In the genomic region with DNA sequence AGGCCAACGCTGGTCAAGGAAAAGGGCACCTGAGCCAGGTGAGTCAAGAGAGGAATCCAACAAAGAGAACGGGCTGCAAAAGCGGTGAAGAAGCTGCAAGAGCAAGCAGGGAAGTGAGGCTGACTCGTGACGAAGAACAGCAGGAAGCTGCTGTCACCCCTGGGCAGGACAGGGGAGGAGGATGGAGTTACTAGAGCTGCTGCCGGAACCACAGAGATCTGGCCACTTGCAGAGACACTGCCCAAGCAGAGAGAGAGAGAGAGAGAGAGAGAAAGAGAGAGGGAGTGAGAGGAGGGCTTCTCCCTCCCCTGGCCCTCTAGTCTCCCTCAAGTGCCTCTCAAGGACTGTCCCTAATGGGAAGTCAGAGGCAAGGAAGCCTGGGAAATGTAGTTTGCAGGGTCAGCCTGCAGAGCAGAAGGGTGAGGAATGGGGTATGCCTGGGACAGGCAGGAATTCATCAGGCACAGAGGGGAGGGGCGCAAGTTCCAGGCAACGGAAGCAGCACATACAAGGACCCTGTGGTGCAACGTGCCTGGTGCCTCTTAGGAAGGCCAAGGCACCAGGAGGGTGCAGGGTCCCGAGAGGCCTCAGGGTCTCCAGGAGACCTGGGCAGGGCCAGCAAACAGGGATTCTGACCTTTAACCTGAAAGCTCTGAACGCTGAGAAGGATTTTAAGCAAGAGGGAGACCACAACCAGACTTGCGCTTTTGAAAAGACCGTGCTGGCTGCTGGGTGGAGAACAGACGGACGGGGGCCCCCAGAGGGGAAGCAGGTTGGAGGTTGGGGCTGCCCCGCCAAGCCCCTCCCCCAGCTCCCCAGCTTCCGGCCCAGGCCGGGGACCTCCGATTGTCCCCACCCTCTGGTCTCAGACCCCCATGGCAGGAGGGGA, we compare ENCODE assay signal across 9 cellular contexts. TPM values are rescaled to one million over a fixed set of nuclear protein-coding genes. Genes with fewer than 3 reads are reported as not detected.
DNase-seq lines count a peak whose midpoint lies in the region; ATAC-seq and TF ChIP-seq lines count a peak whose summit lies in the region.
"Had no signal": no experiment of that assay in that cellular context is flagged by ENCODE, and none has a peak within 500 bp of the region (broad histone marks: within the 10 kb centered on the region; RNA-seq: fewer than 3 reads in every experiment).

No MANE protein-coding gene starts in this region.

- ATAC-seq in GM21367 (IDR thresholded peaks at IDR 0.05; ENCODE audit: unreplicated experiment) = no peak

- TF ChIP-seq CTCF in GM13977 (IDR thresholded peaks at IDR 0.05; ENCODE audit: extremely low read depth, insufficient read depth, missing control alignments) (no peak), endothelial cell (IDR thresholded peaks at IDR 0.05; ENCODE audit: unreplicated experiment) (no peak), progenitor cell of endocrine pancreas (IDR thresholded peaks at IDR 0.05; ENCODE audit: unreplicated experiment) (no peak)

- peaks cover 18% of the 10 kb centered on the region for H3K4me1 Mint-ChIP-seq in endothelial cell (ENCODE audit: unreplicated experiment)
- peaks cover 38% of the 10 kb centered on the region for H3K4me1 Mint-ChIP-seq in progenitor cell of endocrine pancreas (ENCODE audit: low read depth)

- H3K27ac Mint-ChIP-seq in endothelial cell (ENCODE audit: unreplicated experiment) = peak overlapping the region; percentile 2
- H3K27ac Mint-ChIP-seq in progenitor cell of endocrine pancreas = peak overlapping the region; percentile 75

- H3K27me3 Mint-ChIP-seq in endothelial cell (ENCODE audit: unreplicated experiment) = peaks cover 11% of the 10 kb centered on the region
- H3K27me3 Mint-ChIP-seq in progenitor cell of endocrine pancreas = peaks cover 6% of the 10 kb centered on the region

- H3K4me3 Mint-ChIP-seq in endothelial cell (ENCODE audit: unreplicated experiment) (peak overlapping the region; percentile 40), progenitor cell of endocrine pancreas (ENCODE audit: low read depth) (peak overlapping the region; percentile 27)

- DNase-seq in GM13977 (ENCODE audit: low spot score) = peak; percentile 55
- DNase-seq in OCI-M1 (lab: John Stamatoyannopoulos, UW) = peak; percentile 7
- DNase-seq in endothelial cell (ENCODE audit: low spot score) = no peak
- no peak for DNase-seq in progenitor cell of endocrine pancreas (ENCODE audit: low spot score, unreplicated experiment)
- DNase-seq in HuH-7.5 (ENCODE audit: low spot score) = no peak
- no peak for DNase-seq in KBM-7
- DNase-seq in SIG-M5 treated with dmso at 0.1 percent for 504 hours (lab: John Stamatoyannopoulos, UW; ENCODE audit: unreplicated experiment) = no peak

- no peaks in the 10 kb centered on the region for H3K9me3 Mint-ChIP-seq in endothelial cell (ENCODE audit: unreplicated experiment)
- H3K9me3 Mint-ChIP-seq in progenitor cell of endocrine pancreas (ENCODE audit: low read depth) = no peaks in the 10 kb centered on the region

- peaks cover 11% of the 10 kb centered on the region for H3K36me3 Mint-ChIP-seq in endothelial cell (ENCODE audit: low read depth, unreplicated experiment)
- H3K36me3 Mint-ChIP-seq in progenitor cell of endocrine pancreas (ENCODE audit: insufficient read depth) = no peaks in the 10 kb centered on the region

- in situ Hi-C loops in GM13977 (cut with MboI; ENCODE audit: low pct_unique_long_range_greater_than_20kb, low sequenced_read_pairs, unreplicated experiment) (no loop called here), KBM-7 (cut with MboI; ENCODE audit: low pct_unique_long_range_greater_than_20kb, low sequenced_read_pairs) (no loop called here)

RNA-seq across cellular contexts. Expression of a gene that starts 45.8 kb away (rescaled TPM):
- total RNA-seq in endothelial cell (ENCODE audit: unreplicated experiment) (not detected), progenitor cell of endocrine pancreas (0.43 and 0.80 TPM in 2 replicates)
- total RNA-seq: fibroblast of villous mesenchyme had no signal

Comparison
In these comparisons a context has a peak if more than half of its experiments do, and no peak if none do; other contexts are left out.
1. DNase-seq: peak in GM13977 (single experiment) and OCI-M1 (single experiment); none in endothelial cell (single experiment), progenitor cell of endocrine pancreas (single experiment), HuH-7.5 (single experiment), KBM-7 (single experiment) and SIG-M5 treated with dmso at 0.1 percent for 504 hours (single experiment).